Comparison of ENCODE assay signal across 1 cellular context in genomic region chr16:10497132-10498088, GRCh38.
TF ChIP-seq lines count a peak whose summit lies in the region.

No MANE protein-coding gene starts in this region.

TF ChIP-seq in K562, 482 proteins besides CTCF, POLR2A, EP300 and RAD21 (continued from another document):
- TF ChIP-seq, protein P1, sequence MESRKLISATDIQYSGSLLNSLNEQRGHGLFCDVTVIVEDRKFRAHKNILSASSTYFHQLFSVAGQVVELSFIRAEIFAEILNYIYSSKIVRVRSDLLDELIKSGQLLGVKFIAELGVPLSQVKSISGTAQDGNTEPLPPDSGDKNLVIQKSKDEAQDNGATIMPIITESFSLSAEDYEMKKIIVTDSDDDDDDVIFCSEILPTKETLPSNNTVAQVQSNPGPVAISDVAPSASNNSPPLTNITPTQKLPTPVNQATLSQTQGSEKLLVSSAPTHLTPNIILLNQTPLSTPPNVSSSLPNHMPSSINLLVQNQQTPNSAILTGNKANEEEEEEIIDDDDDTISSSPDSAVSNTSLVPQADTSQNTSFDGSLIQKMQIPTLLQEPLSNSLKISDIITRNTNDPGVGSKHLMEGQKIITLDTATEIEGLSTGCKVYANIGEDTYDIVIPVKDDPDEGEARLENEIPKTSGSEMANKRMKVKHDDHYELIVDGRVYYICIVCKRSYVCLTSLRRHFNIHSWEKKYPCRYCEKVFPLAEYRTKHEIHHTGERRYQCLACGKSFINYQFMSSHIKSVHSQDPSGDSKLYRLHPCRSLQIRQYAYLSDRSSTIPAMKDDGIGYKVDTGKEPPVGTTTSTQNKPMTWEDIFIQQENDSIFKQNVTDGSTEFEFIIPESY (CRISPR knock-in tag; IDR thresholded peaks at IDR 0.05) = no peak; the same call in 1 of the 2 replicates
- TF ChIP-seq, protein P2, sequence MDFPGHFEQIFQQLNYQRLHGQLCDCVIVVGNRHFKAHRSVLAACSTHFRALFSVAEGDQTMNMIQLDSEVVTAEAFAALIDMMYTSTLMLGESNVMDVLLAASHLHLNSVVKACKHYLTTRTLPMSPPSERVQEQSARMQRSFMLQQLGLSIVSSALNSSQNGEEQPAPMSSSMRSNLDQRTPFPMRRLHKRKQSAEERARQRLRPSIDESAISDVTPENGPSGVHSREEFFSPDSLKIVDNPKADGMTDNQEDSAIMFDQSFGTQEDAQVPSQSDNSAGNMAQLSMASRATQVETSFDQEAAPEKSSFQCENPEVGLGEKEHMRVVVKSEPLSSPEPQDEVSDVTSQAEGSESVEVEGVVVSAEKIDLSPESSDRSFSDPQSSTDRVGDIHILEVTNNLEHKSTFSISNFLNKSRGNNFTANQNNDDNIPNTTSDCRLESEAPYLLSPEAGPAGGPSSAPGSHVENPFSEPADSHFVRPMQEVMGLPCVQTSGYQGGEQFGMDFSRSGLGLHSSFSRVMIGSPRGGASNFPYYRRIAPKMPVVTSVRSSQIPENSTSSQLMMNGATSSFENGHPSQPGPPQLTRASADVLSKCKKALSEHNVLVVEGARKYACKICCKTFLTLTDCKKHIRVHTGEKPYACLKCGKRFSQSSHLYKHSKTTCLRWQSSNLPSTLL (IDR thresholded peaks at IDR 0.05) = no peak
- TF ChIP-seq HLTF (IDR thresholded peaks at IDR 0.05) (0 out of 2 replicates have a peak, but pooled peaks have one; percentile 48), RNF2 (IDR thresholded peaks at IDR 0.05) (peak; percentile 44; the same call in 1 of the 2 replicates), SMAD3 (CRISPR knock-in tag; conservative IDR thresholded peaks at IDR 0.05) (no peak), CBFA2T2 (conservative IDR thresholded peaks at IDR 0.05) (peak; percentile 99), ARID3A (IDR thresholded peaks at IDR 0.05; ENCODE audit: borderline replicate concordance, low read depth, low read length) (peak; percentile 42; the same call in 1 of the 2 replicates)
- TF ChIP-seq, protein P3, sequence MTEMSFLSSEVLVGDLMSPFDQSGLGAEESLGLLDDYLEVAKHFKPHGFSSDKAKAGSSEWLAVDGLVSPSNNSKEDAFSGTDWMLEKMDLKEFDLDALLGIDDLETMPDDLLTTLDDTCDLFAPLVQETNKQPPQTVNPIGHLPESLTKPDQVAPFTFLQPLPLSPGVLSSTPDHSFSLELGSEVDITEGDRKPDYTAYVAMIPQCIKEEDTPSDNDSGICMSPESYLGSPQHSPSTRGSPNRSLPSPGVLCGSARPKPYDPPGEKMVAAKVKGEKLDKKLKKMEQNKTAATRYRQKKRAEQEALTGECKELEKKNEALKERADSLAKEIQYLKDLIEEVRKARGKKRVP (CRISPR knock-in tag; IDR thresholded peaks at IDR 0.05) = 0 out of 2 replicates have a peak, but pooled peaks have one; percentile 44
